ENCODE assay signal across 15 cellular contexts in the genomic region with DNA sequence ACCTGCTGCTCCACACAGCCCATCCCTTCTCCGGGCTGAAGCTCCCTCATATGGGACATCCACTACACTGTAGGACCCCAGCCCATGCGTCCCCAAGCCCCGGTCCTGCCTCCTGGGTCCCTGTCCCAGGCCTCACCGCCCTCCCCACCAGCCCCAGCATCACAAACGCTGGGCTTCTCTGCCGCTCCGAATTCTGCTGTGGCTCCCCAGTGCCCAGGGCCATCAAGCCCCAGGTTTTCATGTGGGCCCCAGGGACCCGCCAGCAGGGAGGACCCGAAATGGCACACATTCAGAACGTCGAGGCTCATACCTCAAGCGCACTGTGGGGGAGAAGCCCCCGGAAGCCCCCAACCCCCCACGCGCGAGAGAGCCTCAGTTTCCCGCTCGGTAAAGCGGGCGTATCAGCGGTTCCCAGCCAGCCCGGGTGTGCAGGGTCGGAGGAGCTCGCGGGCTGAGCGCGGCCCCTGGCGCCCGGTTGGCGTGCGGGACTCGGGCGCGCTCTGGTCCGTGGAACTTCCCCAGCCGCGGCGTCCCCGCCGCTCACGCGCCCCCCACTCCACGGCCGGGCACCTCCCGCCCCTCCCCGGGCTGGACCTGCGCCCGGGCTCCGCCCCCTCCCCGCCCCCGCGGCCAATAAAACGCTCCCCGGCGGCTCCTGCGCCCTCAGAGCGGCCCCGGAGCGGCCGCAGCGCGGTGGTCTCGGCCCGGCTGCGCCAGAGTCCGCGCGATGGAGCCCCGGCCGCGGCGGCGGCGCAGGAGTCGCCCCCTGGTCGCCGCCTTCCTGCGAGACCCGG. TPM values are rescaled to one million over a fixed set of nuclear protein-coding genes. Genes with fewer than 3 reads are reported as not detected.
DNase-seq lines count a peak whose midpoint lies in the region; ATAC-seq and TF ChIP-seq lines count a peak whose summit lies in the region.
"Had no signal": no experiment of that assay in that cellular context is flagged by ENCODE, and none has a peak within 500 bp of the region (broad histone marks: within the 10 kb centered on the region; RNA-seq: fewer than 3 reads in every experiment).

A gene with protein sequence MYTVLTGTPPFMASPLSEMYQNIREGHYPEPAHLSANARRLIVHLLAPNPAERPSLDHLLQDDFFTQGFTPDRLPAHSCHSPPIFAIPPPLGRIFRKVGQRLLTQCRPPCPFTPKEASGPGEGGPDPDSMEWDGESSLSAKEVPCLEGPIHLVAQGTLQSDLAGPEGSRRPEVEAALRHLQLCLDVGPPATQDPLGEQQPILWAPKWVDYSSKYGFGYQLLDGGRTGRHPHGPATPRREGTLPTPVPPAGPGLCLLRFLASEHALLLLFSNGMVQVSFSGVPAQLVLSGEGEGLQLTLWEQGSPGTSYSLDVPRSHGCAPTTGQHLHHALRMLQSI (plus strand): TSS at position 666 of the 794 bp plus-strand sequence. CDS start 2,920 bp downstream, outside the sequence.

- no peak for TF ChIP-seq CTCF in GM23338 (conservative IDR thresholded peaks at IDR 0.05; ENCODE audit: low read depth in 2 of 2)
- no peak for TF ChIP-seq CTCF in ascending aorta (IDR thresholded peaks at IDR 0.05)
- TF ChIP-seq CTCF in psoas muscle (IDR thresholded peaks at IDR 0.05), result no peak
- TF ChIP-seq CTCF in tibial nerve (IDR thresholded peaks at IDR 0.05), result peak in 2 of 5 experiments; percentile 14 to 23

- peak within 1 kb of the TSS; percentile 71 for H3K4me2 ChIP-seq in GM23338

- no peaks in the 10 kb centered on the region for H3K79me2 ChIP-seq in GM23338 (replicated peaks; ENCODE audit: insufficient read depth)

- 10 to 16% (median 11%) methylated on average over 38 to 79 of the region's 79 CpGs for WGBS in psoas muscle, 3 donors
- 8 to 23% methylated on average over 30 to 59 of the region's 79 CpGs for WGBS in tibial nerve, 2 donors

- H3K36me3 ChIP-seq in GM23338 (ENCODE audit: insufficient read depth), result no peaks in the 10 kb centered on the region
- no peaks in the 10 kb centered on the region for H3K36me3 ChIP-seq in ascending aorta
- H3K36me3 ChIP-seq in iPS-20b (ENCODE audit: insufficient read depth, low read depth, low read length), result no peaks in the 10 kb centered on the region
- no peaks in the 10 kb centered on the region for H3K36me3 ChIP-seq in psoas muscle (ENCODE audit: insufficient read depth in 1 of 2, low read depth in 1 of 2)
- no peaks in the 10 kb centered on the region for H3K36me3 ChIP-seq in tibial nerve
- H3K36me3 ChIP-seq: Peyer's patch had no signal

- H3K27ac Mint-ChIP-seq in GM23338, result no peak within 1 kb of the TSS
- H3K27ac Mint-ChIP-seq: activated CD4-positive, alpha-beta memory T cell treated with anti-CD3 and anti-CD28 coated beads, Interleukin-2, amount 10 ng/mL, durations not matched to agents 7 days and 5 days; stimulated activated naive CD8-positive, alpha-beta T cell treated with anti-CD3 and anti-CD28 coated beads, Interleukin-15, amount 100 ng/mL, for 72 hours had no signal

- H3K27me3 ChIP-seq in GM23338 (ENCODE audit: insufficient read depth) (peaks cover 27% of the 10 kb centered on the region), ascending aorta (peaks cover 17% of the 10 kb centered on the region), iPS-20b (ENCODE audit: insufficient read depth, low read length) (peaks cover 55% of the 10 kb centered on the region), psoas muscle (ENCODE audit: insufficient read depth in 3 of 3, low read length in 2 of 3) (peaks cover 0 to 46% (median 14%) of the 10 kb centered on the region in 3 donors), tibial nerve (peaks cover 0 to 50% of the 10 kb centered on the region in 2 donors)

- peak within 1 kb of the TSS; percentile 70 for H3K4me3 Mint-ChIP-seq in GM23338
- H3K4me3 Mint-ChIP-seq: activated CD4-positive, alpha-beta memory T cell treated with anti-CD3 and anti-CD28 coated beads, Interleukin-2, amount 10 ng/mL, durations not matched to agents 7 days and 5 days; stimulated activated naive CD8-positive, alpha-beta T cell treated with anti-CD3 and anti-CD28 coated beads, Interleukin-15, amount 100 ng/mL, for 72 hours had no signal

- H3K9ac ChIP-seq in iPS-20b (ENCODE audit: low read depth, low read length), result no peak within 1 kb of the TSS

- ATAC-seq in GM23338, result peak; percentile 66
- peak in 2 of 4 donors; percentile 47 to 56 for ATAC-seq in psoas muscle
- ATAC-seq: stimulated activated naive CD8-positive, alpha-beta T cell treated with anti-CD3 and anti-CD28 coated beads, Interleukin-15, amount 100 ng/mL, for 72 hours had no signal

- no peak for TF ChIP-seq EP300 in tibial nerve (IDR thresholded peaks at IDR 0.05)

- peaks cover 4% of the 10 kb centered on the region; the same call in 1 of the 3 replicates for H3K36me3 Mint-ChIP-seq in GM23338 (ENCODE audit: low read depth)

- H3F3A ChIP-seq in GM23338 (replicated peaks; ENCODE audit: low read depth), result 0 out of 2 replicates have a peak, but pooled peaks cover 4% of the 10 kb centered on the region

- TF ChIP-seq POLR2A in tibial nerve (IDR thresholded peaks at IDR 0.05), result no peak

- peak within 1 kb of the TSS; percentile 52 for H3K4me3 ChIP-seq in GM23338
- H3K4me3 ChIP-seq in ascending aorta, result peak within 1 kb of the TSS; percentile 13 to 42
- H3K4me3 ChIP-seq in iPS-20b (ENCODE audit: low read length), result peak within 1 kb of the TSS; percentile 14; the same call in 1 of the 2 replicates
- peak within 1 kb of the TSS; percentile 42 for H3K4me3 ChIP-seq in psoas muscle
- H3K4me3 ChIP-seq in tibial nerve, result peak within 1 kb of the TSS in 2 of 4 donors; percentile 10 to 43

- H3K4me1 ChIP-seq in GM23338 (ENCODE audit: insufficient read depth), result no peaks in the 10 kb centered on the region
- no peaks in the 10 kb centered on the region for H3K4me1 ChIP-seq in ascending aorta
- H3K4me1 ChIP-seq in iPS-20b (ENCODE audit: insufficient read depth, low read length), result no peaks in the 10 kb centered on the region
- no peaks in the 10 kb centered on the region for H3K4me1 ChIP-seq in psoas muscle
- H3K4me1 ChIP-seq in tibial nerve, result peaks cover 0 to 21% (median 0%) of the 10 kb centered on the region in 4 donors

- H4K20me1 ChIP-seq in GM23338 (replicated peaks; ENCODE audit: insufficient read depth), result no peaks in the 10 kb centered on the region; the same call in 1 of the 2 replicates

- H3K4me1 Mint-ChIP-seq in GM23338, result peaks cover 6% of the 10 kb centered on the region; the same call in 2 of the 3 replicates

- H3K27me3 Mint-ChIP-seq in GM23338 (ENCODE audit: insufficient read depth, low read depth, poor library complexity), result peaks cover 47% of the 10 kb centered on the region

- H3K9me3 Mint-ChIP-seq in GM23338, result peaks cover 3% of the 10 kb centered on the region; the same call in 2 of the 3 replicates
- H3K9me3 Mint-ChIP-seq: activated CD4-positive, alpha-beta memory T cell treated with anti-CD3 and anti-CD28 coated beads, Interleukin-2, amount 10 ng/mL, durations not matched to agents 7 days and 5 days; stimulated activated naive CD8-positive, alpha-beta T cell treated with anti-CD3 and anti-CD28 coated beads, Interleukin-15, amount 100 ng/mL, for 72 hours had no signal

- H3K27ac ChIP-seq in GM23338 (ENCODE audit: low read depth), result no peak within 1 kb of the TSS
- H3K27ac ChIP-seq in ascending aorta, result no peak within 1 kb of the TSS
- no peak within 1 kb of the TSS for H3K27ac ChIP-seq in iPS-20b (ENCODE audit: low read length)
- no peak within 1 kb of the TSS for H3K27ac ChIP-seq in psoas muscle
- no peak within 1 kb of the TSS for H3K27ac ChIP-seq in tibial nerve
- H3K27ac ChIP-seq: Peyer's patch had no signal

- no peak within 1 kb of the TSS for H2AFZ ChIP-seq in GM23338

- H3K9me3 ChIP-seq in ascending aorta (no peaks in the 10 kb centered on the region), iPS-20b (ENCODE audit: insufficient read depth, low read depth, low read length) (no peaks in the 10 kb centered on the region), psoas muscle (no peaks in the 10 kb centered on the region), tibial nerve (no peaks in the 10 kb centered on the region)
- H3K9me3 ChIP-seq: Peyer's patch had no signal

- intact Hi-C loops in ascending aorta (cut with DNase I), result no loop called here
- intact Hi-C loops in psoas muscle (cut with DNase I), result loop anchor here in 1 of 2 donors (10.0 kb wide), 1 partner anchor 239 kb away; a partner anchor contains a TSS

- peak; percentile 66 for DNase-seq in GM23338 (ENCODE audit: low spot score)
- no peak for DNase-seq in ascending aorta (ENCODE audit: low spot score in 2 of 2)
- no peak for DNase-seq in psoas muscle
- DNase-seq in mucosa of gallbladder (ENCODE audit: low spot score), result no peak
- no peak for DNase-seq in stimulated activated CD4-positive, alpha-beta T cell treated with anti-CD3 and anti-CD28 coated beads, Interleukin-4, amount 100 ng/mL, for 1 hour
- no peak for DNase-seq in tibial nerve (ENCODE audit: low spot score in 2 of 2)
- DNase-seq: activated CD4-positive, alpha-beta memory T cell treated with anti-CD3 and anti-CD28 coated beads, Interleukin-2, amount 10 ng/mL, durations not matched to agents 7 days and 5 days; activated gamma-delta T cell treated with Interleukin-2 at 50 U/mL for 16 hours; left cardiac atrium; NCI-H345; Peyer's patch; stimulated activated CD4-positive, alpha-beta T cell treated with anti-CD3 and anti-CD28 coated beads, Interleukin-4, amount 100 ng/mL, for 24 hours; stimulated activated naive CD8-positive, alpha-beta T cell treated with anti-CD3 and anti-CD28 coated beads, Interleukin-15, amount 100 ng/mL, for 72 hours had no signal

- H3K9me2 ChIP-seq in GM23338 (ENCODE audit: insufficient read depth), result no peaks in the 10 kb centered on the region

TF ChIP-seq in GM23338, 12 proteins besides CTCF, POLR2A, EP300 and RAD21:
- TF ChIP-seq POLR2AphosphoS5 (IDR thresholded peaks at IDR 0.05; ENCODE audit: low read depth), result peak; percentile 66
- no peak for TF ChIP-seq ZNF114 (CRISPR knock-in tag; IDR thresholded peaks at IDR 0.05)

RNA-seq across cellular contexts. Expression of the gene that starts here (rescaled TPM):
- total RNA-seq in GM23338 (2014; rRNA removed; shearing (Covaris generic)), result 0.23 and 1.2 TPM in 2 replicates
- polyA plus RNA-seq in GM23338 (2016; fragmentation: Nextera tagmentation; extraction: Ambion mirVana) (0.97 and 1.4 TPM in 2 replicates), psoas muscle (under 1 TPM in 2 of 3 donors, not detected in 1; 0.03 to 0.35 TPM)
- total RNA-seq in ascending aorta (not detected), psoas muscle (not detected), mucosa of gallbladder (0.89 TPM), tibial nerve (1 to 10 TPM in 2 of 4 donors, under 1 TPM in 2; 0.21 to 6.3 (median 1.1) TPM)
- total RNA-seq: activated CD4-positive, alpha-beta memory T cell treated with anti-CD3 and anti-CD28 coated beads, Interleukin-2, amount 10 ng/mL, durations not matched to agents 7 days and 5 days; left cardiac atrium; M059J; Peyer's patch had no signal
